In genomic region chr2:85801871-85802270, GRCh38 we compare ENCODE assay signal across 15 cellular contexts. TPM values are rescaled to one million over a fixed set of nuclear protein-coding genes. Genes with fewer than 3 reads are reported as not detected.
DNase-seq lines count a peak whose midpoint lies in the region; ATAC-seq and TF ChIP-seq lines count a peak whose summit lies in the region.
"Had no signal": no experiment of that assay in that cellular context is flagged by ENCODE, and none has a peak within 500 bp of the region (broad histone marks: within the 10 kb centered on the region; RNA-seq: fewer than 3 reads in every experiment).

No MANE protein-coding gene starts in this region.

- H3K4me3 ChIP-seq in WERI-Rb-1 (ENCODE audit: low read depth, low read length): no peak overlapping the region
- no peak overlapping the region for H3K4me3 ChIP-seq in sigmoid colon
- H3K4me3 ChIP-seq: BLaER1 had no signal

- no peaks in the 10 kb centered on the region for H3K36me3 Mint-ChIP-seq in type B pancreatic cell
- H3K36me3 Mint-ChIP-seq: CD4-positive, CD25-positive, alpha-beta regulatory T cell had no signal

- no peak for TF ChIP-seq POLR2A in sigmoid colon (IDR thresholded peaks at IDR 0.05)

- H3K27ac ChIP-seq in WERI-Rb-1 (no peak overlapping the region), sigmoid colon (no peak overlapping the region), foreskin keratinocyte (no peak overlapping the region)
- H3K27ac ChIP-seq: BLaER1 had no signal

- H3K27me3 Mint-ChIP-seq in type B pancreatic cell: peaks cover 9% of the 10 kb centered on the region

- H3K9me3 Mint-ChIP-seq in type B pancreatic cell: peaks cover 5% of the 10 kb centered on the region

- H3K27ac Mint-ChIP-seq in type B pancreatic cell: no peak overlapping the region
- H3K27ac Mint-ChIP-seq: CD4-positive, CD25-positive, alpha-beta regulatory T cell had no signal

- H3K36me3 ChIP-seq in WERI-Rb-1 (no peaks in the 10 kb centered on the region), sigmoid colon (no peaks in the 10 kb centered on the region)
- H3K36me3 ChIP-seq: BLaER1 had no signal

- H3K9me3 ChIP-seq in WERI-Rb-1 (ENCODE audit: severe bottlenecking): no peaks in the 10 kb centered on the region
- no peaks in the 10 kb centered on the region for H3K9me3 ChIP-seq in sigmoid colon
- H3K9me3 ChIP-seq: BLaER1 had no signal

- WGBS in sigmoid colon, 2 donors: 93 to 96% methylated on average over 5 of the region's 5 CpGs

- intact Hi-C loops in sigmoid colon (cut with DNase I): no loop called here

- no peak for TF ChIP-seq EP300 in sigmoid colon (IDR thresholded peaks at IDR 0.05)

- H3K4me3 Mint-ChIP-seq in type B pancreatic cell: no peak overlapping the region
- H3K4me3 Mint-ChIP-seq: CD4-positive, CD25-positive, alpha-beta regulatory T cell had no signal

- ATAC-seq in foreskin keratinocyte: no peak

- peaks cover 11% of the 10 kb centered on the region for H3K4me1 Mint-ChIP-seq in type B pancreatic cell (ENCODE audit: unreplicated experiment)

- H3K4me1 ChIP-seq in sigmoid colon: peaks cover 0 to 12% (median 8%) of the 10 kb centered on the region in 4 donors
- no peaks in the 10 kb centered on the region for H3K4me1 ChIP-seq in foreskin keratinocyte

- H3K27me3 ChIP-seq in WERI-Rb-1 (ENCODE audit: insufficient read depth, low read depth, severe bottlenecking): no peaks in the 10 kb centered on the region
- no peaks in the 10 kb centered on the region for H3K27me3 ChIP-seq in sigmoid colon
- H3K27me3 ChIP-seq in foreskin keratinocyte: peaks cover 47% of the 10 kb centered on the region
- H3K27me3 ChIP-seq: BLaER1 had no signal

- no peak for TF ChIP-seq CTCF in WERI-Rb-1 (IDR thresholded peaks at IDR 0.05; ENCODE audit: low read depth, low read length)
- no peak for TF ChIP-seq CTCF in sigmoid colon (IDR thresholded peaks at IDR 0.05)
- TF ChIP-seq CTCF in type B pancreatic cell (conservative IDR thresholded peaks at IDR 0.05): no peak
- TF ChIP-seq CTCF in foreskin keratinocyte (conservative IDR thresholded peaks at IDR 0.05): no peak

- peak; percentile 39 for DNase-seq in activated CD8-positive, alpha-beta memory T cell treated with anti-CD3 and anti-CD28 coated beads, Interleukin-2, amount 50 U/mL, for 48 hours
- no peak for DNase-seq in activated CD8-positive, alpha-beta memory T cell treated with anti-CD3 and anti-CD28 coated beads for 24 hours
- DNase-seq in WERI-Rb-1: peak; percentile 2
- DNase-seq in sigmoid colon: peak; percentile 48
- peak; percentile 45 for DNase-seq in type B pancreatic cell (ENCODE audit: extremely low spot score, unreplicated experiment)
- no peak for DNase-seq in activated T-cell treated with anti-CD3 and anti-CD28 coated beads for 4 hours
- DNase-seq in foreskin keratinocyte: no peak
- DNase-seq: 8988T; ACHN; CD4-positive, CD25-positive, alpha-beta regulatory T cell; KBM-7; NCI-H446; NCI-H524 treated with DMSO at 0.1 percent for 48 hours; NCI-H774 had no signal

RNA-seq across cellular contexts. Expression of gene ATOH8, which starts 48.1 kb away (rescaled TPM):
- total RNA-seq in sigmoid colon (10 to 100 TPM; 12.4 to 20.6 (median 18.1) TPM), type B pancreatic cell (ENCODE audit: low replicate concordance) (1.8 and 13.7 TPM in 2 replicates), foreskin keratinocyte (not detected in 2 replicates)
- polyA plus RNA-seq in sigmoid colon (1 to 10 TPM; 1.6 to 9.4 (median 6.6) TPM), foreskin keratinocyte (not detected in 2 replicates)
- total RNA-seq: CD4-positive, CD25-positive, alpha-beta regulatory T cell had no signal
- polyA plus RNA-seq: CD4-positive, CD25-positive, alpha-beta regulatory T cell had no signal

Comparison
In these comparisons a context has a peak if more than half of its experiments do, and no peak if none do; other contexts are left out.
1. DNase-seq: peak in activated CD8-positive, alpha-beta memory T cell treated with anti-CD3 and anti-CD28 coated beads, Interleukin-2, amount 50 U/mL, for 48 hours (single experiment), WERI-Rb-1 (single experiment), sigmoid colon (single experiment) and type B pancreatic cell (single experiment); none in activated CD8-positive, alpha-beta memory T cell treated with anti-CD3 and anti-CD28 coated beads for 24 hours (single experiment), activated T-cell treated with anti-CD3 and anti-CD28 coated beads for 4 hours (single experiment) and foreskin keratinocyte (0 of 2).